In the genomic region with DNA sequence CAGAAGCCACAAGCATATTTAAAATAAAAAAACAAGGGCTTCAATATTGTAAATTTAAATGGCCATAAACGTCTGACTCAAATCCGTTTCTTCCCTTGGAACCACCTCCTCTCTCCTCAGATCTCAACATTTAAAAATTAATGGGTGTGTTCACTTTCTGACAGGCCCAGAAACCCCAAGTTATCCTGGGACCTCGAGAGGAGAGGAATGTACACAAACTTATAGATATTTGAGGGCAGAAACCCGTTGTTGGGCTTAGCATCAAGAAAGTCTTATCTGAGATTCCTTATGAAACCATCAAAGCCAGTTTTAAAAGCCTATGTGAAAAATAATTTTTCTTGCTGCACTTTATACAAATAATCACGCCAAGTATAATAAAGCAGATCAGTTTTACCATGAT, we compare ENCODE assay signal across 19 cellular contexts.
"Had no signal": no experiment of that assay in that cellular context is flagged by ENCODE, and none has a peak within 500 bp of the region (broad histone marks: within the 10 kb centered on the region; RNA-seq: fewer than 3 reads in every experiment).

No MANE protein-coding gene starts in this region.

- H3K4me1 ChIP-seq: left lung, parathyroid adenoma had no signal

- H3K9me3 ChIP-seq: gastrocnemius medialis, heart left ventricle, left lung, mucosa of descending colon, tibial artery had no signal

- H3K36me3 ChIP-seq: gastrocnemius medialis, heart left ventricle, left lung, tibial artery had no signal

- H3K27me3 ChIP-seq: gastrocnemius medialis, heart left ventricle, left lung, tibial artery had no signal

- H3K27me3 Mint-ChIP-seq: activated CD4-positive, alpha-beta T cell treated with anti-CD3 and anti-CD28 coated beads for 36 hours; activated naive CD8-positive, alpha-beta T cell treated with anti-CD3 and anti-CD28 coated beads for 36 hours; naive thymus-derived CD4-positive, alpha-beta T cell had no signal

- H3K4me3 ChIP-seq: gastrocnemius medialis, heart left ventricle, left lung, mucosa of descending colon, tibial artery had no signal

- ATAC-seq: activated CD4-positive, alpha-beta T cell treated with anti-CD3 and anti-CD28 coated beads for 36 hours; gastrocnemius medialis; heart left ventricle; left lung; mucosa of descending colon; naive thymus-derived CD4-positive, alpha-beta T cell; sciatic nerve; WTC11 had no signal

- H3K27ac ChIP-seq: gastrocnemius medialis, left lung, parathyroid adenoma, tibial artery had no signal

- H3K9me3 Mint-ChIP-seq: WTC11 had no signal

- DNase-seq: activated CD4-positive, alpha-beta T cell treated with anti-CD3 and anti-CD28 coated beads for 36 hours; activated CD4-positive, alpha-beta T cell treated with anti-CD3 and anti-CD28 coated beads, Interleukin-2, amount 50 U/mL, for 48 hours; activated gamma-delta T cell treated with Interleukin-2 at 50 U/mL for 16 hours; activated naive CD8-positive, alpha-beta T cell treated with anti-CD3 and anti-CD28 coated beads for 36 hours; activated T-cell treated with anti-CD3 and anti-CD28 coated beads for 4 hours; gastrocnemius medialis; heart left ventricle; left lung; mucosa of descending colon; naive thymus-derived CD4-positive, alpha-beta T cell; stimulated activated CD4-positive, alpha-beta T cell treated with anti-CD3 and anti-CD28 coated beads, Interleukin-12 subunit alpha, Interleukin-12 subunit beta, amount 100 ng/mL, for 4 hours; stimulated activated CD4-positive, alpha-beta T cell treated with anti-CD3 and anti-CD28 coated beads, Interleukin-1b, Interleukin-23, amount 100 ng/mL, for 48 hours; stimulated activated naive CD4-positive, alpha-beta T cell treated with Interleukin-2 at 50 U/mL for 16 hours; tibial artery had no signal

- H3K9ac ChIP-seq: parathyroid adenoma had no signal

- H3K36me3 Mint-ChIP-seq: WTC11 had no signal

- H3K27ac Mint-ChIP-seq: activated CD4-positive, alpha-beta T cell treated with anti-CD3 and anti-CD28 coated beads for 36 hours; activated naive CD8-positive, alpha-beta T cell treated with anti-CD3 and anti-CD28 coated beads for 36 hours; activated T-helper 1 cell treated with anti-CD3 and anti-CD28 coated beads, Interleukin-12 subunit alpha, Interleukin-12 subunit beta, Interleukin-2, Interleukin-4 antibody, amounts not matched to agents 30 ng/mL and 10 ng/mL and 1 ng/mL, durations not matched to agents 14 hours and 24 hours and 36 hours; T-helper 2 cell treated with Interferon-gamma antibody and Interleukin-4, amounts not matched to agents 5 μg/mL and 100 μg/mL, for 36 hours; WTC11 had no signal

- H2AFZ ChIP-seq: parathyroid adenoma had no signal

- H3K4me3 Mint-ChIP-seq: activated CD4-positive, alpha-beta T cell treated with anti-CD3 and anti-CD28 coated beads for 36 hours; activated naive CD8-positive, alpha-beta T cell treated with anti-CD3 and anti-CD28 coated beads for 36 hours; activated T-helper 1 cell treated with anti-CD3 and anti-CD28 coated beads, Interleukin-12 subunit alpha, Interleukin-12 subunit beta, Interleukin-2, Interleukin-4 antibody, amounts not matched to agents 30 ng/mL and 10 ng/mL and 1 ng/mL, durations not matched to agents 14 hours and 24 hours and 36 hours; naive thymus-derived CD4-positive, alpha-beta T cell; T-helper 2 cell treated with Interferon-gamma antibody and Interleukin-4, amounts not matched to agents 5 μg/mL and 100 μg/mL, for 36 hours; WTC11 had no signal
